21 cellular contexts compared by ENCODE assay signal in the genomic region with DNA sequence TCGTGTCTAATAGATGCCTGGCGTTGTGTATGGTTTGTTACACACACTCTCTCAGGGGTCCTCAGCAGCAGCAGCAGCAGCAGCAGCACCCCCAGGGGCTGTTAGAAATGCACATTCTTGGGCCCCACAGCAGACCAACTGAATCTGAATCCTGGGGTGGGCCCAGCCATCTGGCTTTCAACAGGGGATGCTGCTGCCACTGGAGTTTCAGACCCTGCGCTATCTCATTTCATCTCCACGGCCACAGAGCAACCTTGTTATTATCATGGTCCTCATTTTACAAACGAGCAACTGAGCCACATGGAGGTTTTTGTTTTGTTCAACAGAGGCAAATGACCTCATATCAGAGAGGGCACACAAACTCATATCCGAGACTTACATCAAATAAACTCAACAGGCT. TPM values are rescaled to one million over a fixed set of nuclear protein-coding genes. Genes with fewer than 3 reads are reported as not detected.
DNase-seq lines count a peak whose midpoint lies in the region; ATAC-seq and TF ChIP-seq lines count a peak whose summit lies in the region.
"Had no signal": no experiment of that assay in that cellular context is flagged by ENCODE, and none has a peak within 500 bp of the region (broad histone marks: within the 10 kb centered on the region; RNA-seq: fewer than 3 reads in every experiment).

No MANE protein-coding gene starts in this region.

- peak; percentile 55 for DNase-seq in SK-N-SH
- no peak for DNase-seq in ascending aorta (ENCODE audit: low spot score in 2 of 2)
- DNase-seq in tibial artery, result no peak
- DNase-seq in uterus, result no peak
- DNase-seq in cortex of kidney (lab: John Stamatoyannopoulos, UW), result no peak
- DNase-seq: CD4-positive, alpha-beta T cell; DND-41; foreskin keratinocyte; NCI-H1436 treated with DMSO at 0.1 percent for 48 hours; NCI-H226; stimulated activated CD4-positive, alpha-beta T cell treated with anti-CD3 and anti-CD28 coated beads, Interleukin-4, amount 100 ng/mL, for 4 hours; stimulated activated CD8-positive, alpha-beta memory T cell treated with anti-CD3 and anti-CD28 coated beads, Interleukin-4, amount 100 ng/mL, for 48 hours; T-helper 17 cell; upper lobe of left lung had no signal

- H3K4me3 ChIP-seq in SK-N-SH (ENCODE audit: low read depth in 2 of 2, low read length in 1 of 2) (no peak overlapping the region), ascending aorta (no peak overlapping the region), neutrophil (ENCODE audit: low read depth in 1 of 2, low read length in 1 of 2) (no peak overlapping the region), tibial artery (no peak overlapping the region), uterus (no peak overlapping the region)
- H3K4me3 ChIP-seq: A549, upper lobe of left lung had no signal

- H3K36me3 ChIP-seq in SK-N-SH (replicated peaks in 1 of 2; ENCODE audit: control insufficient read depth in 1 of 2, insufficient read depth in 2 of 2, low read length in 1 of 2) (no peaks in the 10 kb centered on the region), ascending aorta (no peaks in the 10 kb centered on the region), neutrophil (no peaks in the 10 kb centered on the region), tibial artery (no peaks in the 10 kb centered on the region), uterus (no peaks in the 10 kb centered on the region)
- H3K36me3 ChIP-seq: upper lobe of left lung had no signal

- no peak overlapping the region; the same call in 1 of the 2 replicates for H2AFZ ChIP-seq in SK-N-SH (ENCODE audit: low read depth)

- H3K4me2 ChIP-seq in SK-N-SH, result peak overlapping the region; percentile 56; the same call in 1 of the 2 replicates
- H3K4me2 ChIP-seq: A549 had no signal

- CTCF ChIA-PET in SK-N-SH (lab: Yijun Ruan, JAX), result no interaction called here

- WGBS in SK-N-SH (ENCODE audit: low lambda C conversion rate), result 81% methylated on average over 6 of the region's 6 CpGs

- H3K27me3 ChIP-seq in SK-N-SH (ENCODE audit: insufficient read depth) (no peaks in the 10 kb centered on the region), ascending aorta (no peaks in the 10 kb centered on the region), neutrophil (no peaks in the 10 kb centered on the region), tibial artery (no peaks in the 10 kb centered on the region), uterus (no peaks in the 10 kb centered on the region)
- H3K27me3 ChIP-seq: foreskin keratinocyte, upper lobe of left lung had no signal

- ATAC-seq in SK-N-SH treated with all-trans-retinoic acid at 6 μM for 48 hours (no peak), GM19467 (IDR thresholded peaks at IDR 0.05; ENCODE audit: unreplicated experiment) (no peak)
- ATAC-seq: A549, foreskin keratinocyte, HCT116, Right ventricle myocardium inferior, T-helper 17 cell, WTC11 had no signal

- no peaks in the 10 kb centered on the region for H4K20me1 ChIP-seq in SK-N-SH (ENCODE audit: insufficient read depth)

- H3K9ac ChIP-seq in SK-N-SH, result peak overlapping the region; percentile 36; the same call in 1 of the 2 replicates

- no peaks in the 10 kb centered on the region for H3K79me2 ChIP-seq in SK-N-SH (ENCODE audit: insufficient read depth)

- TF ChIP-seq CTCF in SK-N-SH (IDR thresholded peaks at IDR 0.05), result no peak
- TF ChIP-seq CTCF in ascending aorta (IDR thresholded peaks at IDR 0.05), result no peak
- TF ChIP-seq CTCF in neutrophil (IDR thresholded peaks at IDR 0.05), result no peak
- no peak for TF ChIP-seq CTCF in tibial artery (IDR thresholded peaks at IDR 0.05)
- TF ChIP-seq CTCF in uterus (IDR thresholded peaks at IDR 0.05), result no peak

- TF ChIP-seq EP300 in SK-N-SH (IDR thresholded peaks at IDR 0.05; ENCODE audit: borderline replicate concordance in 1 of 2, low read depth in 1 of 2, low read length in 1 of 2), result no peak

- intact Hi-C loops in ascending aorta (cut with DNase I) (no loop called here), tibial artery (cut with DNase I; ENCODE audit: low total_unique reads) (no loop called here), uterus (cut with DNase I; ENCODE audit: low total_unique reads) (no loop called here)

- H3F3A ChIP-seq in SK-N-SH (replicated peaks; ENCODE audit: insufficient read depth), result peaks cover 6% of the 10 kb centered on the region

- TF ChIP-seq POLR2A in uterus (IDR thresholded peaks at IDR 0.05), result no peak

- POLR2A ChIA-PET in SK-N-SH (lab: Yijun Ruan, JAX), result no interaction called here

- TF ChIP-seq RAD21 in SK-N-SH (IDR thresholded peaks at IDR 0.05; ENCODE audit: low read length), result peak; percentile 18; the same call in 1 of the 2 replicates

- H3K9me3 ChIP-seq in SK-N-SH (no peaks in the 10 kb centered on the region), ascending aorta (no peaks in the 10 kb centered on the region), neutrophil (no peaks in the 10 kb centered on the region), tibial artery (no peaks in the 10 kb centered on the region), uterus (no peaks in the 10 kb centered on the region)
- H3K9me3 ChIP-seq: upper lobe of left lung had no signal

- H3K9me2 ChIP-seq in SK-N-SH, result no peaks in the 10 kb centered on the region

- H3K27ac ChIP-seq in SK-N-SH (ENCODE audit: low read depth in 2 of 2, low read length in 1 of 2), result peak overlapping the region; percentile 26 to 72; a peak in 2 of 4 replicates
- peak overlapping the region; percentile 74 to 85 for H3K27ac ChIP-seq in ascending aorta
- H3K27ac ChIP-seq in neutrophil, result peak overlapping the region; percentile 83
- peak overlapping the region; percentile 67 to 83 for H3K27ac ChIP-seq in tibial artery
- peak overlapping the region in 1 of 2 donors; percentile 74 for H3K27ac ChIP-seq in uterus
- H3K27ac ChIP-seq: foreskin keratinocyte had no signal

- peaks cover 16 to 24% of the 10 kb centered on the region in 2 experiments for H3K4me1 ChIP-seq in SK-N-SH (ENCODE audit: control insufficient read depth in 1 of 2, insufficient read depth in 2 of 2, low read depth in 1 of 2, low read length in 1 of 2)
- H3K4me1 ChIP-seq in ascending aorta, result peaks cover 13 to 27% of the 10 kb centered on the region in 2 donors
- peaks cover 83 to 88% of the 10 kb centered on the region in 2 experiments for H3K4me1 ChIP-seq in neutrophil (ENCODE audit: control insufficient read depth in 1 of 2, insufficient read depth in 1 of 2, low read depth in 1 of 2, low read length in 1 of 2)
- peaks cover 0 to 42% (median 24%) of the 10 kb centered on the region in 4 donors for H3K4me1 ChIP-seq in tibial artery
- peaks cover 0 to 11% of the 10 kb centered on the region in 2 donors for H3K4me1 ChIP-seq in uterus

TF ChIP-seq in SK-N-SH, 30 proteins besides CTCF, POLR2A, EP300 and RAD21:
- TF ChIP-seq RFX5 (IDR thresholded peaks at IDR 0.05; ENCODE audit: low read length) (no peak), FOSL2 (IDR thresholded peaks at IDR 0.05; ENCODE audit: borderline replicate concordance, low read depth) (no peak), PBX3 (IDR thresholded peaks at IDR 0.05) (no peak), EZH2phosphoT487 (IDR thresholded peaks at IDR 0.05; ENCODE audit: borderline replicate concordance, low read depth) (no peak), GATA2 (CRISPR knock-in tag; IDR thresholded peaks at IDR 0.05) (peak; percentile 31; the same call in 1 of the 2 replicates), SIN3A (IDR thresholded peaks at IDR 0.05; ENCODE audit: borderline replicate concordance, low read depth, low read length) (no peak)

TF ChIP-seq in SK-N-SH treated with all-trans-retinoic acid at 6 μM for 48 hours, 23 proteins besides CTCF, POLR2A, EP300 and RAD21:
- TF ChIP-seq TCF4 (CRISPR knock-in tag; IDR thresholded peaks at IDR 0.05; ENCODE audit: borderline replicate concordance) (no peak), ZNF565 (CRISPR knock-in tag; conservative IDR thresholded peaks at IDR 0.05; ENCODE audit: low read depth) (no peak), GLIS3 (CRISPR knock-in tag; IDR thresholded peaks at IDR 0.05) (no peak), PPARA (CRISPR knock-in tag; IDR thresholded peaks at IDR 0.05; ENCODE audit: borderline replicate concordance) (no peak), CSRNP3 (CRISPR knock-in tag; IDR thresholded peaks at IDR 0.05) (no peak), ZC3H10 (CRISPR knock-in tag; IDR thresholded peaks at IDR 0.05) (no peak), ZFP30 (CRISPR knock-in tag; IDR thresholded peaks at IDR 0.05) (no peak)
- TF ChIP-seq, protein P1, sequence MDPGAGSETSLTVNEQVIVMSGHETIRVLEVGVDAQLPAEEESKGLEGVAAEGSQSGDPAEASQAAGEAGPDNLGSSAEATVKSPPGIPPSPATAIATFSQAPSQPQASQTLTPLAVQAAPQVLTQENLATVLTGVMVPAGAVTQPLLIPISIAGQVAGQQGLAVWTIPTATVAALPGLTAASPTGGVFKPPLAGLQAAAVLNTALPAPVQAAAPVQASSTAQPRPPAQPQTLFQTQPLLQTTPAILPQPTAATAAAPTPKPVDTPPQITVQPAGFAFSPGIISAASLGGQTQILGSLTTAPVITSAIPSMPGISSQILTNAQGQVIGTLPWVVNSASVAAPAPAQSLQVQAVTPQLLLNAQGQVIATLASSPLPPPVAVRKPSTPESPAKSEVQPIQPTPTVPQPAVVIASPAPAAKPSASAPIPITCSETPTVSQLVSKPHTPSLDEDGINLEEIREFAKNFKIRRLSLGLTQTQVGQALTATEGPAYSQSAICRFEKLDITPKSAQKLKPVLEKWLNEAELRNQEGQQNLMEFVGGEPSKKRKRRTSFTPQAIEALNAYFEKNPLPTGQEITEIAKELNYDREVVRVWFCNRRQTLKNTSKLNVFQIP (CRISPR knock-in tag; IDR thresholded peaks at IDR 0.05; ENCODE audit: borderline replicate concordance, low read depth), result no peak

RNA-seq across cellular contexts. Expression of gene MGLL, which starts 47.7 kb away (rescaled TPM):
- polyA plus RNA-seq in SK-N-SH (2012; rRNA removed), result 2.0 and 2.2 TPM in 2 replicates
- polyA plus RNA-seq in SK-N-SH (2012; cell fraction: cytosol; rRNA removed), result 1.7 and 2.7 TPM in 2 replicates
- polyA plus RNA-seq in SK-N-SH (2012; cell fraction: nucleus; rRNA removed), result 2.2 and 3.7 TPM in 2 replicates
- total RNA-seq in ascending aorta, result 101 TPM
- 10 to 100 TPM; 12.6 to 44.8 (median 32.3) TPM for total RNA-seq in uterus
